ENCODE assay signal across 17 cellular contexts in the genomic region with DNA sequence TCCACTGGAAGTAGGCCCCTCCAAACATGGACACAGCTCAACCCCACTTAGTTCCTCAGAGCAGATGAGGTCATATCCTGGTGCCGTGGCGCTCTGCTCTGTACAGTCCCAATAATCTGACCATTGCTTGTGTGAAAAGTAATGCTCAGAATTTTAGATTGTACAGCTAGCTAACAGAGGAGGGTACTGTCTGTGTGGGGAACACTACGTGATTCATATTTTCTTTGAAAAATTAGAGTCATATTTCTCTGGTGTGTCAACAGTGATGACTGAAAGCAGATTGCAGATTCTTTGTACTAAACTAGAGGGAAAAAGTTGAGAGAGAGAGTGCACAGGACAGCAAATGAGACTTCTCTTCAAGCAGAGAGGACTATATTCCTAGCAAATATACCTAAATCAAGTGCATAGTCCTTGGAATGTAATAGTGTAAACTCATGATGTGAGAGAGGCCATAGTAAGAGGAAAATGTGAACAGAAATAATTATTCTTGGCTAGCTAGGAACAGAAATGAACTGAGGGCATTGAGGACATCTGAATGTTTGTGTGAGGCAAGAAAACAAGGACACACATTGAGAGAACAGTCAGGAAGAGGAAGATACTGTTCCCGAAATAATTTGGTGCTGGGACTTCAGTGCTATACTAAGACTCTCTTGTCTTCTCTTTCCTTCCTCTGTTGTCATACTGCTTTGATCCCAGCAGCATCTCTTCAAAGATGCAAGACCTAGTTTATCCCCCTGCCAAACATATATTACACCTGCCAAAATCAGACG.
DNase-seq lines count a peak whose midpoint lies in the region; ATAC-seq and TF ChIP-seq lines count a peak whose summit lies in the region.
"Had no signal": no experiment of that assay in that cellular context is flagged by ENCODE, and none has a peak within 500 bp of the region (broad histone marks: within the 10 kb centered on the region; RNA-seq: fewer than 3 reads in every experiment).

No MANE protein-coding gene starts in this region.

- H3K36me3 ChIP-seq in RWPE2 (ENCODE audit: low read depth) = no peaks in the 10 kb centered on the region
- no peaks in the 10 kb centered on the region for H3K36me3 ChIP-seq in neuronal stem cell (replicated peaks in 1 of 2; ENCODE audit: control insufficient read depth in 2 of 2, insufficient read depth in 2 of 2, low read length in 2 of 2)
- H3K36me3 ChIP-seq: ascending aorta had no signal

- peak overlapping the region; percentile 76 for H3K27ac ChIP-seq in RWPE2 (ENCODE audit: poor library complexity, severe bottlenecking)
- no peak overlapping the region for H3K27ac ChIP-seq in neuronal stem cell (replicated peaks; ENCODE audit: low read length)
- H3K27ac ChIP-seq: C4-2B had no signal

- no peak overlapping the region for H4K91ac ChIP-seq in neuronal stem cell (ENCODE audit: low read depth, low read length, poor library complexity)

- H3K9me3 Mint-ChIP-seq in Calu3 (ENCODE audit: low read depth, unreplicated experiment) = no peaks in the 10 kb centered on the region

- H3K27me3 ChIP-seq in RWPE2 (ENCODE audit: insufficient read depth, poor library complexity, severe bottlenecking) (no peaks in the 10 kb centered on the region), neuronal stem cell (ENCODE audit: control insufficient read depth in 3 of 3, insufficient read depth in 3 of 3, low read depth in 1 of 3, low read length in 3 of 3) (no peaks in the 10 kb centered on the region)
- H3K27me3 ChIP-seq: ascending aorta had no signal

- CTCF ChIA-PET in Calu3 (lab: Charles Lee) = no interaction called here

- H3K27ac Mint-ChIP-seq in Calu3 (ENCODE audit: unreplicated experiment) = peak overlapping the region; percentile 24

- H2AFZ ChIP-seq in neuronal stem cell (ENCODE audit: low read length) = peak overlapping the region; percentile 10

- TF ChIP-seq CTCF in Calu3 (IDR thresholded peaks at IDR 0.05; ENCODE audit: unreplicated experiment) (no peak), RWPE2 (IDR thresholded peaks at IDR 0.05; ENCODE audit: poor library complexity, severe bottlenecking) (no peak), fibroblast of mammary gland (conservative IDR thresholded peaks at IDR 0.05; ENCODE audit: control insufficient read depth, insufficient read depth, low read depth, low read length) (no peak)

- no peak overlapping the region for H3K23ac ChIP-seq in neuronal stem cell (ENCODE audit: low read depth, low read length, poor library complexity)

- no peak overlapping the region for H2BK5ac ChIP-seq in neuronal stem cell (ENCODE audit: low read length)

- H3K9ac ChIP-seq in neuronal stem cell (ENCODE audit: low read depth, low read length, poor library complexity) = no peak overlapping the region

- intact Hi-C loops in Calu3 (cut with micrococcal nuclease; ENCODE audit: unreplicated experiment) = no loop called here

- H3K4me1 Mint-ChIP-seq in Calu3 (ENCODE audit: low read depth, unreplicated experiment) = peaks cover 37% of the 10 kb centered on the region

- H3K4me1 ChIP-seq in RWPE2 (ENCODE audit: insufficient read depth, poor library complexity, severe bottlenecking) = peaks cover 17% of the 10 kb centered on the region
- peaks cover 9 to 16% of the 10 kb centered on the region in 2 donors for H3K4me1 ChIP-seq in neuronal stem cell (ENCODE audit: control insufficient read depth in 2 of 2, insufficient read depth in 1 of 2, low read depth in 1 of 2, low read length in 2 of 2)
- H3K4me1 ChIP-seq: ascending aorta had no signal

- H3K36me3 Mint-ChIP-seq in Calu3 (ENCODE audit: insufficient read depth, unreplicated experiment) = no peaks in the 10 kb centered on the region

- no peak overlapping the region for H3K4ac ChIP-seq in neuronal stem cell (ENCODE audit: low read length)

- H2AK5ac ChIP-seq in neuronal stem cell (ENCODE audit: low read depth, low read length) = no peak overlapping the region

- no peaks in the 10 kb centered on the region for H3K79me1 ChIP-seq in neuronal stem cell (ENCODE audit: low read depth, low read length)

- H3K14ac ChIP-seq in neuronal stem cell (ENCODE audit: low read length) = no peak overlapping the region

- H4K8ac ChIP-seq in neuronal stem cell (ENCODE audit: low read depth, low read length) = no peak overlapping the region

- H3K4me3 ChIP-seq in RWPE2 (ENCODE audit: severe bottlenecking) (no peak overlapping the region), fibroblast of mammary gland (ENCODE audit: control insufficient read depth, low read depth, low read length) (no peak overlapping the region), neuronal stem cell (ENCODE audit: low read length in 2 of 2) (no peak overlapping the region)
- H3K4me3 ChIP-seq: ascending aorta had no signal

- H3K9me3 ChIP-seq in RWPE2 (ENCODE audit: severe bottlenecking) (no peaks in the 10 kb centered on the region), neuronal stem cell (replicated peaks in 1 of 2; ENCODE audit: control insufficient read depth in 2 of 2, insufficient read depth in 1 of 2, low read depth in 1 of 2, low read length in 2 of 2) (no peaks in the 10 kb centered on the region)
- H3K9me3 ChIP-seq: ascending aorta had no signal

- no CpG with 5 or more reads among the region's 5 CpGs for WGBS in neuronal stem cell (ENCODE audit: extremely low coverage in 2 of 2, insufficient read length in 2 of 2, insufficient replicate concordance in 1 of 2), 2 donors

- no peak overlapping the region for H3K18ac ChIP-seq in neuronal stem cell (ENCODE audit: low read length)

- BruUV-seq in Calu3 (replicated peaks; lab: Mats Ljungman, UMichigan) = no TSS peak

- ATAC-seq in RWPE2 (ENCODE audit: low read depth) (peak; percentile 98), HG03196 (IDR thresholded peaks at IDR 0.05; ENCODE audit: unreplicated experiment) (no peak), HG03457 (IDR thresholded peaks at IDR 0.05; ENCODE audit: unreplicated experiment) (no peak)
- ATAC-seq: esophagus mucosa had no signal

- H3K4me3 Mint-ChIP-seq in Calu3 (ENCODE audit: low read depth, unreplicated experiment) = no peak overlapping the region

- no peak overlapping the region for H2BK12ac ChIP-seq in neuronal stem cell (ENCODE audit: low read length)

- DNase-seq in Calu3 (peak; percentile 36), RWPE2 (ENCODE audit: low spot score) (no peak), fibroblast of mammary gland (ENCODE audit: low read depth) (peak; percentile 76), neuronal stem cell (ENCODE audit: low spot score) (no peak), medulla oblongata (ENCODE audit: extremely low spot score) (no peak), T1000 (lab: John Stamatoyannopoulos, UW) (no peak)
- DNase-seq: activated T-cell treated with anti-CD3 and anti-CD28 coated beads, Interleukin-2, amount 50 U/mL, for 1 hour; NCI-H1436; NCI-H69; nucleus accumbens; stimulated activated CD4-positive, alpha-beta T cell treated with anti-CD3 and anti-CD28 coated beads, Interleukin-1b, Interleukin-23, amount 100 ng/mL, for 48 hours; stimulated activated naive CD4-positive, alpha-beta T cell had no signal

- no peak overlapping the region for H3K4me2 ChIP-seq in neuronal stem cell (ENCODE audit: insufficient read depth, low read length, poor library complexity, severe bottlenecking)

- no peaks in the 10 kb centered on the region for H3K27me3 Mint-ChIP-seq in Calu3 (ENCODE audit: unreplicated experiment)

- H2BK15ac ChIP-seq in neuronal stem cell (ENCODE audit: low read length) = no peak overlapping the region

- H2BK120ac ChIP-seq in neuronal stem cell (ENCODE audit: low read depth, low read length) = no peak overlapping the region

Comparison
In these comparisons a context has a peak if more than half of its experiments do, and no peak if none do; other contexts are left out.
1. DNase-seq: peak in Calu3 (single experiment) and fibroblast of mammary gland (single experiment); none in RWPE2 (single experiment), neuronal stem cell (single experiment), medulla oblongata (single experiment) and T1000 (single experiment).